ENCODE assay signal across 27 cellular contexts in genomic region chr3:123909785-123910184, GRCh38. TPM values are rescaled to one million over a fixed set of nuclear protein-coding genes. Genes with fewer than 3 reads are reported as not detected.
DNase-seq lines count a peak whose midpoint lies in the region; ATAC-seq, FAIRE-seq and TF ChIP-seq lines count a peak whose summit lies in the region.
"Had no signal": no experiment of that assay in that cellular context is flagged by ENCODE, and none has a peak within 500 bp of the region (broad histone marks: within the 10 kb centered on the region; RNA-seq: fewer than 3 reads in every experiment).

No MANE protein-coding gene starts in this region.

- H3K36me3 ChIP-seq in heart left ventricle = peaks cover 0 to 9% (median under 1%) of the 10 kb centered on the region in 9 donors
- H3K36me3 ChIP-seq: pancreas had no signal

- no peaks in the 10 kb centered on the region for H3K27me3 ChIP-seq in heart left ventricle
- H3K27me3 ChIP-seq: pancreas, sigmoid colon, SJCRH30 had no signal

- H3K4me3 ChIP-seq in lower leg skin (ENCODE audit: low read depth, poor library complexity, severe bottlenecking) (no peak overlapping the region), heart left ventricle (no peak overlapping the region)
- H3K4me3 ChIP-seq: pancreas, PC-9, sigmoid colon, SJCRH30 had no signal

- 89 to 93% methylated on average over 2 of the region's 2 CpGs for WGBS in lower leg skin, 2 donors
- 88 to 98% (median 92%) methylated on average over 2 of the region's 2 CpGs for WGBS in heart left ventricle, 4 donors

- no peaks in the 10 kb centered on the region for H3K4me1 ChIP-seq in heart left ventricle
- H3K4me1 ChIP-seq: pancreas, sigmoid colon, SJCRH30 had no signal

- intact Hi-C loops in lower leg skin (cut with DNase I; ENCODE audit: low total_unique reads) = no loop called here
- intact Hi-C loops in heart left ventricle (cut with DNase I) = no loop called here

- ATAC-seq in GM19455 (IDR thresholded peaks at IDR 0.05; ENCODE audit: unreplicated experiment) (peak; percentile 61), HG02623 (IDR thresholded peaks at IDR 0.05; ENCODE audit: unreplicated experiment) (peak; percentile 71), HG03460 (IDR thresholded peaks at IDR 0.05; ENCODE audit: unreplicated experiment) (peak; percentile 38), heart left ventricle (no peak)
- ATAC-seq: activated naive CD4-positive, alpha-beta T cell treated with anti-CD3 and anti-CD28 coated beads, Interleukin-2, amount 50 U/mL, for 72 hours; activated T-cell treated with anti-CD3 and anti-CD28 coated beads, Interleukin-2, amount 50 U/mL, for 4 hours; HCT116; naive thymus-derived CD8-positive, alpha-beta T cell; pancreas had no signal

- no peak for TF ChIP-seq CTCF in lower leg skin (IDR thresholded peaks at IDR 0.05)
- TF ChIP-seq CTCF in heart left ventricle (IDR thresholded peaks at IDR 0.05) = no peak

- H3K27ac ChIP-seq in heart left ventricle = no peak overlapping the region
- H3K27ac ChIP-seq: C4-2B, pancreas, PC-9, sigmoid colon, SJCRH30 had no signal

- FAIRE-seq in GM12892 (lab: Jason Lieb, UNC) = peak; percentile 36
- FAIRE-seq: colon, keratinocyte, pancreas had no signal

- no peak for TF ChIP-seq POLR2A in GM12892 (IDR thresholded peaks at IDR 0.05; ENCODE audit: low read depth, low read length)
- TF ChIP-seq POLR2A in lower leg skin (IDR thresholded peaks at IDR 0.05) = no peak
- TF ChIP-seq POLR2A in heart left ventricle (IDR thresholded peaks at IDR 0.05) = no peak

- DNase-seq in GM12892 (ENCODE audit: insufficient read length) (no peak), lower leg skin (ENCODE audit: low spot score in 2 of 2) (no peak), heart left ventricle (no peak), DMS 273 treated with DMSO at 0.1 percent for 48 hours (lab: John Stamatoyannopoulos, UW) (no peak)
- DNase-seq in stimulated activated CD4-positive, alpha-beta T cell treated with anti-CD3 and anti-CD28 coated beads, Interleukin-4, amount 100 ng/mL, for 1 hour = no peak
- DNase-seq: activated B cell treated with CpG ODN at 0.5 μM for 24 hours; activated CD4-positive, alpha-beta memory T cell treated with anti-CD3 and anti-CD28 coated beads, Interleukin-2, amount 10 ng/mL, durations not matched to agents 7 days and 5 days; activated T-cell treated with anti-CD3 and anti-CD28 coated beads, Interleukin-2, amount 50 U/mL, for 4 hours; hippocampal formation; KG1; naive thymus-derived CD8-positive, alpha-beta T cell; NCI-H1048; NCI-H526; pancreas; PC-9; sigmoid colon; SJCRH30; stimulated activated naive CD4-positive, alpha-beta T cell treated with Interleukin-2 at 50 U/mL for 16 hours; trophoblast cell had no signal

- no peaks in the 10 kb centered on the region for H3K9me3 ChIP-seq in heart left ventricle
- H3K9me3 ChIP-seq: pancreas, sigmoid colon, SJCRH30 had no signal

RNA-seq across cellular contexts. Expression of gene MYLK, which starts 25.7 kb away (rescaled TPM):
- 0.53 TPM for polyA plus RNA-seq in GM12892 (2012; ENCODE audit: missing spikeins)
- total RNA-seq in lower leg skin = 10 to 100 TPM in 3 of 4 donors, 1 to 10 TPM in 1; 9.7 to 92.8 (median 32.5) TPM
- 10 to 100 TPM; 10.5 to 20.7 (median 12.7) TPM for total RNA-seq in heart left ventricle
- 1 to 10 TPM; 3.2 to 9.4 TPM for polyA plus RNA-seq in heart left ventricle
- total RNA-seq: activated B cell treated with CpG ODN at 0.5 μM for 24 hours; naive thymus-derived CD8-positive, alpha-beta T cell had no signal

RNA-seq across cellular contexts. Expression of gene CCDC14, which starts 51.2 kb away (rescaled TPM):
- 55.8 TPM for polyA plus RNA-seq in GM12892 (2012; ENCODE audit: missing spikeins)
- total RNA-seq in lower leg skin (10 to 100 TPM in 3 of 4 donors, 1 to 10 TPM in 1; 9.8 to 20.1 (median 12.9) TPM), heart left ventricle (10 to 100 TPM in 2 of 9 donors, 1 to 10 TPM in 7; 4.5 to 12.7 (median 7.2) TPM)
- polyA plus RNA-seq in heart left ventricle = 1 to 10 TPM; 6.4 to 8.5 TPM

Comparison
In these comparisons a context has a peak if more than half of its experiments do, and no peak if none do; other contexts are left out.
1. ATAC-seq: peak in GM19455 (single experiment), HG02623 (single experiment) and HG03460 (single experiment); none in heart left ventricle (0 of 4).